8 cellular contexts compared by ENCODE assay signal in genomic region chr20:34876161-34877001, GRCh38. TPM values are rescaled to one million over a fixed set of nuclear protein-coding genes. Genes with fewer than 3 reads are reported as not detected.
DNase-seq lines count a peak whose midpoint lies in the region; ATAC-seq, FAIRE-seq and TF ChIP-seq lines count a peak whose summit lies in the region.

TSS of gene ACSS2 (plus strand) at chr20:34876612. CDS start at chr20:34876646, 34 bp downstream.

- H3K9me3 ChIP-seq in A549 (no peaks in the 10 kb centered on the region), spleen (no peaks in the 10 kb centered on the region)

- ATAC-seq in A549 (peak; percentile 75 to 90), GM18870 (IDR thresholded peaks at IDR 0.05; ENCODE audit: unreplicated experiment) (peak; percentile 54), HG03135 (IDR thresholded peaks at IDR 0.05; ENCODE audit: unreplicated experiment) (peak; percentile 62)

- H3K36me3 ChIP-seq in spleen = no peaks in the 10 kb centered on the region

- CTCF ChIA-PET in A549 (lab: Yijun Ruan, JAX) = interaction anchor here (0.6 to 7.8 kb wide), 17 partner anchors 15 to 392 kb away, joined by 3 to 207 read pairs (median 3); partner anchors contain the start of genes GSS and MYH7B

- TF ChIP-seq EP300 in A549 (IDR thresholded peaks at IDR 0.05) = no peak

- 0% methylated on average over 31 of the region's 61 CpGs for WGBS in A549 (ENCODE audit: missing lambda C conversion rate)
- 0 to 2% (median 1%) methylated on average over 42 to 61 of the region's 61 CpGs for WGBS in spleen, 5 donors

- H3K4me1 ChIP-seq in A549 (peaks cover 26% of the 10 kb centered on the region), spleen (peaks cover 19 to 79% (median 51%) of the 10 kb centered on the region in 6 donors)

- DNase-seq in A549 (ENCODE audit: low read depth in 1 of 2, low spot score in 1 of 2) (peak; percentile 85 to 98), NCI-H226 (peak; percentile 91), inferior parietal cortex (ENCODE audit: extremely low spot score) (peak; percentile 78), spleen (peak; percentile 98)
- DNase-seq in activated CD4-positive, CD25-positive, alpha-beta regulatory T cell (lab: John Stamatoyannopoulos, UW) = peak; percentile 87 to 97 (median 92)
- peak; percentile 88 for DNase-seq in central memory CD4-positive, alpha-beta T cell

- H3K4me2 ChIP-seq in A549 = peak within 1 kb of the TSS; percentile 95

- POLR2A ChIA-PET in A549 (lab: Yijun Ruan, JAX) = interaction anchor here (0.6 to 2.1 kb wide), 7 partner anchors 15 to 216 kb away, joined by 3 to 19 read pairs (median 3); partner anchors contain the start of genes GSS, MYH7B and TRPC4AP

- no peak for FAIRE-seq in A549 (lab: Jason Lieb, UNC)

- TF ChIP-seq CTCF in A549 (IDR thresholded peaks at IDR 0.05) (no peak), spleen (IDR thresholded peaks at IDR 0.05 in 8 of 11, conservative IDR thresholded peaks at IDR 0.05 in 3 of 11) (peak in 2 of 11 experiments; percentile 24 to 41)

- no peaks in the 10 kb centered on the region for H3K27me3 ChIP-seq in spleen (replicated peaks in 1 of 7)

- peak in 1 of 2 experiments; percentile 30; a peak in 1 of 5 replicates for TF ChIP-seq RAD21 in A549 (conservative IDR thresholded peaks at IDR 0.05 in 1 of 2, IDR thresholded peaks at IDR 0.05 in 1 of 2)

- intact Hi-C loops in spleen (cut with DNase I; ENCODE audit: low total_unique reads) = no loop called here

- TF ChIP-seq POLR2A in A549 (IDR thresholded peaks at IDR 0.05; ENCODE audit: low read length) (peak; percentile 64), spleen (IDR thresholded peaks at IDR 0.05) (peak in 2 of 3 donors; percentile 25 to 46)

- H3K27ac ChIP-seq in A549 = peak within 1 kb of the TSS; percentile 75 to 87
- H3K27ac ChIP-seq in spleen = peak within 1 kb of the TSS; percentile 22 to 95 (median 84)

- H3K4me3 ChIP-seq in A549 (peak within 1 kb of the TSS; percentile 81), spleen (peak within 1 kb of the TSS; percentile 41 to 86 (median 70))

TF ChIP-seq in A549, 52 proteins besides CTCF, POLR2A, EP300 and RAD21:
- no peak for TF ChIP-seq GATA3 (IDR thresholded peaks at IDR 0.05; ENCODE audit: borderline replicate concordance)
- 0 out of 2 replicates have a peak, but pooled peaks have one; percentile 17 for TF ChIP-seq PBX3 (IDR thresholded peaks at IDR 0.05)
- no peak for TF ChIP-seq TFCP2L1 (CRISPR knock-in tag; IDR thresholded peaks at IDR 0.05)
- no peak for TF ChIP-seq ESRRA (IDR thresholded peaks at IDR 0.05; ENCODE audit: borderline replicate concordance, low read length)
- TF ChIP-seq JUN (IDR thresholded peaks at IDR 0.05) = peak in 1 of 2 experiments; percentile 63; a peak in 1 of 5 replicates
- TF ChIP-seq ZSCAN20 (CRISPR knock-in tag; IDR thresholded peaks at IDR 0.05) = no peak
- no peak for TF ChIP-seq FOXS1 (CRISPR knock-in tag; IDR thresholded peaks at IDR 0.05)
- no peak for TF ChIP-seq NPAS2 (CRISPR knock-in tag; IDR thresholded peaks at IDR 0.05; ENCODE audit: borderline replicate concordance)
- TF ChIP-seq RCOR1 (IDR thresholded peaks at IDR 0.05; ENCODE audit: low read depth, low read length) = no peak
- no peak for TF ChIP-seq POLR2AphosphoS2 (conservative IDR thresholded peaks at IDR 0.05; ENCODE audit: low read length)
- TF ChIP-seq PHF8 (IDR thresholded peaks at IDR 0.05; ENCODE audit: borderline replicate concordance, low read depth) = peak; percentile 88
- TF ChIP-seq CBX8 (IDR thresholded peaks at IDR 0.05) = no peak
- TF ChIP-seq HOXB5 (CRISPR knock-in tag; IDR thresholded peaks at IDR 0.05) = no peak
- no peak for TF ChIP-seq EHMT2 (IDR thresholded peaks at IDR 0.05; ENCODE audit: low read depth)
- no peak for TF ChIP-seq MAFK (IDR thresholded peaks at IDR 0.05; ENCODE audit: partially characterized antibody)
- TF ChIP-seq ZC3H11A (IDR thresholded peaks at IDR 0.05) = no peak
- TF ChIP-seq HES2 (IDR thresholded peaks at IDR 0.05) = no peak
- TF ChIP-seq RNF2 (IDR thresholded peaks at IDR 0.05; ENCODE audit: borderline replicate concordance, low read depth) = no peak
- TF ChIP-seq NR3C1 (IDR thresholded peaks at IDR 0.05) = no peak
- peak; percentile 62; the same call in 1 of the 3 replicates for TF ChIP-seq BCL3 (IDR thresholded peaks at IDR 0.05)
- no peak for TF ChIP-seq CHD2 (IDR thresholded peaks at IDR 0.05; ENCODE audit: low read length, partially characterized antibody)

RNA-seq across cellular contexts. Expression of gene ACSS2, which starts in this region (rescaled TPM):
- polyA plus RNA-seq in A549 (2011; rRNA removed) (21.4 and 22.1 TPM in 2 replicates), A549 (2017; fragmentation: RNase III; extraction: RNeasy Plus Mini Kit Qiagen cat#74134 plus additional on column Dnase treatment) (19.1 to 24.1 TPM (median 19.8 TPM) in 3 replicates), spleen (10 to 100 TPM in 2 of 3 donors, 1 to 10 TPM in 1; 8.9 to 20.3 (median 15.6) TPM)
- polyA plus RNA-seq in A549 (2012; cell fraction: cytosol; rRNA removed) = 13.3 and 14.9 TPM in 2 replicates
- 24.0 and 27.8 TPM in 2 replicates for polyA plus RNA-seq in A549 (2012; cell fraction: nucleus; rRNA removed)
- polyA minus RNA-seq in A549 (2011; rRNA and poly(A)+ RNA removed) = 52.7 and 57.9 TPM in 2 replicates
- 10 to 100 TPM; 23.2 to 43.6 (median 33.2) TPM for total RNA-seq in spleen

Comparison
In these comparisons a context has a peak if more than half of its experiments do, and no peak if none do; other contexts are left out.
1. Peak in every context shown above with its lines: DNase-seq, ATAC-seq, H3K4me3 ChIP-seq and H3K27ac ChIP-seq.